In the genomic region with DNA sequence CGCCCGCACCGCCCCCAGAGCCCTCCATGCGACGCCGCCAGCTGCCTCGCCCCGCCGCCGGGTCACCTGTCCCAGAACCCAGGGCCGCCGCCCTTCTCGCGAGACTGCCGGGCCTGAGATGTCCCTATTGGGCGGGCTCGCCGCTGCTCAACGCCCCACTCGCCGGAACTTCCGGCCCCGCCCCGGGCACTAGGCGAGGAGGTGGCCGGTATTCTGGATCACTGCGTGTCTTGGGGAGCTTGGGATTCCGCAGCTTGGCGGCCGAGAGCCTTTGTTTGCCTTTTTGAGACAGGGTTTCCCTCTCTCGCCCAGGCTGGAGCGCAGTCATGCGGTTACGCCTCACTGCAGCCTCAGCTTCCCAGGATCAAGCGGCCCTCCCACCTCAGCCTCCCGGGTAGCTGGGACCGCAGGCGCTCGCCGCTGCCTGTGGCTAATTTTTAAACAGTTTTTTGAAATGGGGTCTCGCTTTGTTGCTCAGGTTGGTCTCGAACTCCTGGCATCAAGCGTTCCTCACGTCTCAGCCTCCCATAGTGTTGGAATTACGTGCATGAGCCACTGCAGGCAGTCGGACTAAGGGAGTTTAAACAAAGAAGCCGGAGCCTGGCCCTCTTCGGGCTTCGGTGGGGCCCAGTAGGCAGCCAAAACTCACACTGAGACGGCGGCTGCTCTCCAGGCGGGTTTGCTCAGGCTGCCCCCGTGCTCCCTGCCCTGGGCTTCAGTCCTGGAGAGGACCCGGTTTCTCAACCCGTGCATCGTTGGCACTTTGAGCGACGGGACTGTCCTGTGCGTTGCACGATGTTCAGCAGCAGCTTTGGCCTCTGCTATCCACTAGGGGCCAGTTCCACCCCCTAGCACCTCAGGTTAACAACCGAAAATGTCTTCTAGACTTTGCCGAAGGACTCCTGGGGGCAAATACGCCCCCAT, we compare ENCODE assay signal across 1 cellular context.
TF ChIP-seq lines count a peak whose summit lies in the region.

A gene (minus strand): TSS at position 43 of the 924 bp plus-strand sequence. CDS start 15 bp downstream, at position 28.

TF ChIP-seq in HepG2, 621 proteins besides CTCF, POLR2A, EP300 and RAD21 (continued from another document and continues in another):
- TF ChIP-seq, protein P1, sequence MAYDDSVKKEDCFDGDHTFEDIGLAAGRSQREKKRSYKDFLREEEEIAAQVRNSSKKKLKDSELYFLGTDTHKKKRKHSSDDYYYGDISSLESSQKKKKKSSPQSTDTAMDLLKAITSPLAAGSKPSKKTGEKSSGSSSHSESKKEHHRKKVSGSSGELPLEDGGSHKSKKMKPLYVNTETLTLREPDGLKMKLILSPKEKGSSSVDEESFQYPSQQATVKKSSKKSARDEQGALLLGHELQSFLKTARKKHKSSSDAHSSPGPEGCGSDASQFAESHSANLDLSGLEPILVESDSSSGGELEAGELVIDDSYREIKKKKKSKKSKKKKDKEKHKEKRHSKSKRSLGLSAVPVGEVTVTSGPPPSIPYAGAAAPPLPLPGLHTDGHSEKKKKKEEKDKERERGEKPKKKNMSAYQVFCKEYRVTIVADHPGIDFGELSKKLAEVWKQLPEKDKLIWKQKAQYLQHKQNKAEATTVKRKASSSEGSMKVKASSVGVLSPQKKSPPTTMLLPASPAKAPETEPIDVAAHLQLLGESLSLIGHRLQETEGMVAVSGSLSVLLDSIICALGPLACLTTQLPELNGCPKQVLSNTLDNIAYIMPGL (CRISPR knock-in tag; IDR thresholded peaks at IDR 0.05; ENCODE audit: borderline replicate concordance in 1 of 2, low read depth in 1 of 2) = peak in 1 of 2 experiments; percentile 47; a peak in 2 of 4 replicates
- TF ChIP-seq SAP130 (CRISPR knock-in tag; IDR thresholded peaks at IDR 0.05; ENCODE audit: low read depth) (peak; percentile 80), SPEN (CRISPR knock-in tag; IDR thresholded peaks at IDR 0.05; ENCODE audit: low read depth) (peak; percentile 86), SYNCRIP (IDR thresholded peaks at IDR 0.05; ENCODE audit: insufficient read depth, low read depth, low read length) (no peak), ETV5 (CRISPR knock-in tag; IDR thresholded peaks at IDR 0.05; ENCODE audit: borderline replicate concordance) (peak; percentile 88), RARA (CRISPR knock-in tag; IDR thresholded peaks at IDR 0.05) (0 out of 2 replicates have a peak, but pooled peaks have one; percentile 14), RBM39 (IDR thresholded peaks at IDR 0.05; ENCODE audit: low read depth, low read length, poor library complexity, severe bottlenecking) (peak; percentile 81), XRCC5 (optimal IDR thresholded peaks at IDR 0.05; ENCODE audit: low read length) (peak; percentile 30), SP4 (CRISPR knock-in tag; IDR thresholded peaks at IDR 0.05) (peak; percentile 78), RAD51 (IDR thresholded peaks at IDR 0.05; ENCODE audit: borderline replicate concordance) (no peak), NFYB (CRISPR knock-in tag; IDR thresholded peaks at IDR 0.05) (peak; percentile 91), PAWR (CRISPR knock-in tag; IDR thresholded peaks at IDR 0.05; ENCODE audit: borderline replicate concordance) (no peak), NAIF1 (CRISPR knock-in tag; IDR thresholded peaks at IDR 0.05; ENCODE audit: borderline replicate concordance) (peak; percentile 86; the same call in 1 of the 2 replicates), FOXK1 (CRISPR knock-in tag; IDR thresholded peaks at IDR 0.05; ENCODE audit: borderline replicate concordance, low read depth) (peak; percentile 57; the same call in 1 of the 2 replicates), GATA4 (IDR thresholded peaks at IDR 0.05; ENCODE audit: borderline replicate concordance, low read depth) (peak; percentile 76; the same call in 1 of the 2 replicates), ZNF331 (CRISPR knock-in tag; IDR thresholded peaks at IDR 0.05) (peak; percentile 62; the same call in 1 of the 2 replicates), KDM3A (CRISPR knock-in tag; IDR thresholded peaks at IDR 0.05; ENCODE audit: low read depth) (no peak), FOSL2 (CRISPR knock-in tag; IDR thresholded peaks at IDR 0.05) (0 out of 2 replicates have a peak, but pooled peaks have one; percentile 17), MAFK (conservative IDR thresholded peaks at IDR 0.05 in 1 of 2, IDR thresholded peaks at IDR 0.05 in 1 of 2; ENCODE audit: low read length in 2 of 2) (no peak), SP1 (IDR thresholded peaks at IDR 0.05) (no peak), SP1 (CRISPR knock-in tag; IDR thresholded peaks at IDR 0.05) (peak; percentile 73), NRL (CRISPR knock-in tag; IDR thresholded peaks at IDR 0.05; ENCODE audit: borderline replicate concordance) (peak; percentile 16; the same call in 1 of the 2 replicates), SRSF1 (optimal IDR thresholded peaks at IDR 0.05; ENCODE audit: low read depth, low read length) (peak; percentile 89), ZC3H4 (CRISPR knock-in tag; IDR thresholded peaks at IDR 0.05; ENCODE audit: borderline replicate concordance) (no peak), ZNF557 (CRISPR knock-in tag; IDR thresholded peaks at IDR 0.05) (no peak), ZNF296 (CRISPR knock-in tag; conservative IDR thresholded peaks at IDR 0.05) (no peak), ZBTB7A (CRISPR knock-in tag; IDR thresholded peaks at IDR 0.05) (no peak), HNRNPUL1 (IDR thresholded peaks at IDR 0.05; ENCODE audit: low read depth, low read length) (no peak)
- TF ChIP-seq, protein P2, sequence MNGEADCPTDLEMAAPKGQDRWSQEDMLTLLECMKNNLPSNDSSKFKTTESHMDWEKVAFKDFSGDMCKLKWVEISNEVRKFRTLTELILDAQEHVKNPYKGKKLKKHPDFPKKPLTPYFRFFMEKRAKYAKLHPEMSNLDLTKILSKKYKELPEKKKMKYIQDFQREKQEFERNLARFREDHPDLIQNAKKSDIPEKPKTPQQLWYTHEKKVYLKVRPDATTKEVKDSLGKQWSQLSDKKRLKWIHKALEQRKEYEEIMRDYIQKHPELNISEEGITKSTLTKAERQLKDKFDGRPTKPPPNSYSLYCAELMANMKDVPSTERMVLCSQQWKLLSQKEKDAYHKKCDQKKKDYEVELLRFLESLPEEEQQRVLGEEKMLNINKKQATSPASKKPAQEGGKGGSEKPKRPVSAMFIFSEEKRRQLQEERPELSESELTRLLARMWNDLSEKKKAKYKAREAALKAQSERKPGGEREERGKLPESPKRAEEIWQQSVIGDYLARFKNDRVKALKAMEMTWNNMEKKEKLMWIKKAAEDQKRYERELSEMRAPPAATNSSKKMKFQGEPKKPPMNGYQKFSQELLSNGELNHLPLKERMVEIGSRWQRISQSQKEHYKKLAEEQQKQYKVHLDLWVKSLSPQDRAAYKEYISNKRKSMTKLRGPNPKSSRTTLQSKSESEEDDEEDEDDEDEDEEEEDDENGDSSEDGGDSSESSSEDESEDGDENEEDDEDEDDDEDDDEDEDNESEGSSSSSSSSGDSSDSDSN (CRISPR knock-in tag; IDR thresholded peaks at IDR 0.05) = peak; percentile 61
- TF ChIP-seq, protein P3, sequence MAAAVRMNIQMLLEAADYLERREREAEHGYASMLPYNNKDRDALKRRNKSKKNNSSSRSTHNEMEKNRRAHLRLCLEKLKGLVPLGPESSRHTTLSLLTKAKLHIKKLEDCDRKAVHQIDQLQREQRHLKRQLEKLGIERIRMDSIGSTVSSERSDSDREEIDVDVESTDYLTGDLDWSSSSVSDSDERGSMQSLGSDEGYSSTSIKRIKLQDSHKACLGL (CRISPR knock-in tag; IDR thresholded peaks at IDR 0.05) = peak; percentile 66
- TF ChIP-seq, protein P4, sequence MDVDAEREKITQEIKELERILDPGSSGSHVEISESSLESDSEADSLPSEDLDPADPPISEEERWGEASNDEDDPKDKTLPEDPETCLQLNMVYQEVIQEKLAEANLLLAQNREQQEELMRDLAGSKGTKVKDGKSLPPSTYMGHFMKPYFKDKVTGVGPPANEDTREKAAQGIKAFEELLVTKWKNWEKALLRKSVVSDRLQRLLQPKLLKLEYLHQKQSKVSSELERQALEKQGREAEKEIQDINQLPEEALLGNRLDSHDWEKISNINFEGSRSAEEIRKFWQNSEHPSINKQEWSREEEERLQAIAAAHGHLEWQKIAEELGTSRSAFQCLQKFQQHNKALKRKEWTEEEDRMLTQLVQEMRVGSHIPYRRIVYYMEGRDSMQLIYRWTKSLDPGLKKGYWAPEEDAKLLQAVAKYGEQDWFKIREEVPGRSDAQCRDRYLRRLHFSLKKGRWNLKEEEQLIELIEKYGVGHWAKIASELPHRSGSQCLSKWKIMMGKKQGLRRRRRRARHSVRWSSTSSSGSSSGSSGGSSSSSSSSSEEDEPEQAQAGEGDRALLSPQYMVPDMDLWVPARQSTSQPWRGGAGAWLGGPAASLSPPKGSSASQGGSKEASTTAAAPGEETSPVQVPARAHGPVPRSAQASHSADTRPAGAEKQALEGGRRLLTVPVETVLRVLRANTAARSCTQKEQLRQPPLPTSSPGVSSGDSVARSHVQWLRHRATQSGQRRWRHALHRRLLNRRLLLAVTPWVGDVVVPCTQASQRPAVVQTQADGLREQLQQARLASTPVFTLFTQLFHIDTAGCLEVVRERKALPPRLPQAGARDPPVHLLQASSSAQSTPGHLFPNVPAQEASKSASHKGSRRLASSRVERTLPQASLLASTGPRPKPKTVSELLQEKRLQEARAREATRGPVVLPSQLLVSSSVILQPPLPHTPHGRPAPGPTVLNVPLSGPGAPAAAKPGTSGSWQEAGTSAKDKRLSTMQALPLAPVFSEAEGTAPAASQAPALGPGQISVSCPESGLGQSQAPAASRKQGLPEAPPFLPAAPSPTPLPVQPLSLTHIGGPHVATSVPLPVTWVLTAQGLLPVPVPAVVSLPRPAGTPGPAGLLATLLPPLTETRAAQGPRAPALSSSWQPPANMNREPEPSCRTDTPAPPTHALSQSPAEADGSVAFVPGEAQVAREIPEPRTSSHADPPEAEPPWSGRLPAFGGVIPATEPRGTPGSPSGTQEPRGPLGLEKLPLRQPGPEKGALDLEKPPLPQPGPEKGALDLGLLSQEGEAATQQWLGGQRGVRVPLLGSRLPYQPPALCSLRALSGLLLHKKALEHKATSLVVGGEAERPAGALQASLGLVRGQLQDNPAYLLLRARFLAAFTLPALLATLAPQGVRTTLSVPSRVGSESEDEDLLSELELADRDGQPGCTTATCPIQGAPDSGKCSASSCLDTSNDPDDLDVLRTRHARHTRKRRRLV (CRISPR knock-in tag; IDR thresholded peaks at IDR 0.05) = peak; percentile 68; the same call in 1 of the 2 replicates
- TF ChIP-seq, protein P5, sequence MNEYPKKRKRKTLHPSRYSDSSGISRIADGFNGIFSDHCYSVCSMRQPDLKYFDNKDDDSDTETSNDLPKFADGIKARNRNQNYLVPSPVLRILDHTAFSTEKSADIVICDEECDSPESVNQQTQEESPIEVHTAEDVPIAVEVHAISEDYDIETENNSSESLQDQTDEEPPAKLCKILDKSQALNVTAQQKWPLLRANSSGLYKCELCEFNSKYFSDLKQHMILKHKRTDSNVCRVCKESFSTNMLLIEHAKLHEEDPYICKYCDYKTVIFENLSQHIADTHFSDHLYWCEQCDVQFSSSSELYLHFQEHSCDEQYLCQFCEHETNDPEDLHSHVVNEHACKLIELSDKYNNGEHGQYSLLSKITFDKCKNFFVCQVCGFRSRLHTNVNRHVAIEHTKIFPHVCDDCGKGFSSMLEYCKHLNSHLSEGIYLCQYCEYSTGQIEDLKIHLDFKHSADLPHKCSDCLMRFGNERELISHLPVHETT (CRISPR knock-in tag; conservative IDR thresholded peaks at IDR 0.05) = no peak
- TF ChIP-seq, protein P6, sequence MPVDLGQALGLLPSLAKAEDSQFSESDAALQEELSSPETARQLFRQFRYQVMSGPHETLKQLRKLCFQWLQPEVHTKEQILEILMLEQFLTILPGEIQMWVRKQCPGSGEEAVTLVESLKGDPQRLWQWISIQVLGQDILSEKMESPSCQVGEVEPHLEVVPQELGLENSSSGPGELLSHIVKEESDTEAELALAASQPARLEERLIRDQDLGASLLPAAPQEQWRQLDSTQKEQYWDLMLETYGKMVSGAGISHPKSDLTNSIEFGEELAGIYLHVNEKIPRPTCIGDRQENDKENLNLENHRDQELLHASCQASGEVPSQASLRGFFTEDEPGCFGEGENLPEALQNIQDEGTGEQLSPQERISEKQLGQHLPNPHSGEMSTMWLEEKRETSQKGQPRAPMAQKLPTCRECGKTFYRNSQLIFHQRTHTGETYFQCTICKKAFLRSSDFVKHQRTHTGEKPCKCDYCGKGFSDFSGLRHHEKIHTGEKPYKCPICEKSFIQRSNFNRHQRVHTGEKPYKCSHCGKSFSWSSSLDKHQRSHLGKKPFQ (CRISPR knock-in tag; IDR thresholded peaks at IDR 0.05; ENCODE audit: insufficient replicate concordance) = peak; percentile 47
- TF ChIP-seq, protein P7, sequence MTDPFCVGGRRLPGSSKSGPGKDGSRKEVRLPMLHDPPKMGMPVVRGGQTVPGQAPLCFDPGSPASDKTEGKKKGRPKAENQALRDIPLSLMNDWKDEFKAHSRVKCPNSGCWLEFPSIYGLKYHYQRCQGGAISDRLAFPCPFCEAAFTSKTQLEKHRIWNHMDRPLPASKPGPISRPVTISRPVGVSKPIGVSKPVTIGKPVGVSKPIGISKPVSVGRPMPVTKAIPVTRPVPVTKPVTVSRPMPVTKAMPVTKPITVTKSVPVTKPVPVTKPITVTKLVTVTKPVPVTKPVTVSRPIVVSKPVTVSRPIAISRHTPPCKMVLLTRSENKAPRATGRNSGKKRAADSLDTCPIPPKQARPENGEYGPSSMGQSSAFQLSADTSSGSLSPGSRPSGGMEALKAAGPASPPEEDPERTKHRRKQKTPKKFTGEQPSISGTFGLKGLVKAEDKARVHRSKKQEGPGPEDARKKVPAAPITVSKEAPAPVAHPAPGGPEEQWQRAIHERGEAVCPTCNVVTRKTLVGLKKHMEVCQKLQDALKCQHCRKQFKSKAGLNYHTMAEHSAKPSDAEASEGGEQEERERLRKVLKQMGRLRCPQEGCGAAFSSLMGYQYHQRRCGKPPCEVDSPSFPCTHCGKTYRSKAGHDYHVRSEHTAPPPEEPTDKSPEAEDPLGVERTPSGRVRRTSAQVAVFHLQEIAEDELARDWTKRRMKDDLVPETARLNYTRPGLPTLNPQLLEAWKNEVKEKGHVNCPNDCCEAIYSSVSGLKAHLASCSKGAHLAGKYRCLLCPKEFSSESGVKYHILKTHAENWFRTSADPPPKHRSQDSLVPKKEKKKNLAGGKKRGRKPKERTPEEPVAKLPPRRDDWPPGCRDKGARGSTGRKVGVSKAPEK (CRISPR knock-in tag; IDR thresholded peaks at IDR 0.05; ENCODE audit: borderline replicate concordance) = 0 out of 2 replicates have a peak, but pooled peaks have one; percentile 36
- TF ChIP-seq, protein P8, sequence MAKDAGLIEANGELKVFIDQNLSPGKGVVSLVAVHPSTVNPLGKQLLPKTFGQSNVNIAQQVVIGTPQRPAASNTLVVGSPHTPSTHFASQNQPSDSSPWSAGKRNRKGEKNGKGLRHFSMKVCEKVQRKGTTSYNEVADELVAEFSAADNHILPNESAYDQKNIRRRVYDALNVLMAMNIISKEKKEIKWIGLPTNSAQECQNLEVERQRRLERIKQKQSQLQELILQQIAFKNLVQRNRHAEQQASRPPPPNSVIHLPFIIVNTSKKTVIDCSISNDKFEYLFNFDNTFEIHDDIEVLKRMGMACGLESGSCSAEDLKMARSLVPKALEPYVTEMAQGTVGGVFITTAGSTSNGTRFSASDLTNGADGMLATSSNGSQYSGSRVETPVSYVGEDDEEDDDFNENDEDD (CRISPR knock-in tag; IDR thresholded peaks at IDR 0.05; ENCODE audit: borderline replicate concordance) = peak; percentile 35; the same call in 1 of the 2 replicates
- TF ChIP-seq, protein P9, sequence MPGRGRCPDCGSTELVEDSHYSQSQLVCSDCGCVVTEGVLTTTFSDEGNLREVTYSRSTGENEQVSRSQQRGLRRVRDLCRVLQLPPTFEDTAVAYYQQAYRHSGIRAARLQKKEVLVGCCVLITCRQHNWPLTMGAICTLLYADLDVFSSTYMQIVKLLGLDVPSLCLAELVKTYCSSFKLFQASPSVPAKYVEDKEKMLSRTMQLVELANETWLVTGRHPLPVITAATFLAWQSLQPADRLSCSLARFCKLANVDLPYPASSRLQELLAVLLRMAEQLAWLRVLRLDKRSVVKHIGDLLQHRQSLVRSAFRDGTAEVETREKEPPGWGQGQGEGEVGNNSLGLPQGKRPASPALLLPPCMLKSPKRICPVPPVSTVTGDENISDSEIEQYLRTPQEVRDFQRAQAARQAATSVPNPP (CRISPR knock-in tag; IDR thresholded peaks at IDR 0.05) = 0 out of 2 replicates have a peak, but pooled peaks have one; percentile 36
